ENCODE assay signal across 14 cellular contexts in the genomic region with DNA sequence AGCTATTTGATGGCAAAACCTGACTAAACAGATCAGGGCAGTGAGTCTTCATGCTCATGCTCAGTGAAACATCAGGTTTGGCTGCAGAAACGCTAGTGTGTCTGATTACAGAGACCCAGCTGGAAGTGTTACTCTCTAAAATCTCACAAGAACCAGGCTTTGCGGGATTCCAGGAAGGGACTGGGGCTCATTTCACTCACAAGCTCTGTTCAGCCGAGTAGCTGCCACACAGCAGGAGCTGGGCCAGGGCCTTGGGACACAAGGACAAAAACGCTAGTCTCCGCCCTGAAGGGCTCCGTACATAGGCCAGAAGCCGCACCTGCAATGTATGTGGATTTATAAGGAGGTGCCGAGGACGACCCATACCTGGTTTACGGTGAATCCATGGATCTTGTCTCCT. TPM values are rescaled to one million over a fixed set of nuclear protein-coding genes. Genes with fewer than 3 reads are reported as not detected.
DNase-seq lines count a peak whose midpoint lies in the region; ATAC-seq and TF ChIP-seq lines count a peak whose summit lies in the region.
"Had no signal": no experiment of that assay in that cellular context is flagged by ENCODE, and none has a peak within 500 bp of the region (broad histone marks: within the 10 kb centered on the region; RNA-seq: fewer than 3 reads in every experiment).

No MANE protein-coding gene starts in this region.

- TF ChIP-seq CTCF in MCF 10A (IDR thresholded peaks at IDR 0.05; ENCODE audit: unreplicated experiment), result no peak
- TF ChIP-seq CTCF in breast epithelium (IDR thresholded peaks at IDR 0.05), result no peak
- TF ChIP-seq CTCF in neural crest cell (conservative IDR thresholded peaks at IDR 0.05), result no peak
- no peak for TF ChIP-seq CTCF in sigmoid colon (IDR thresholded peaks at IDR 0.05)
- TF ChIP-seq CTCF in psoas muscle (IDR thresholded peaks at IDR 0.05), result no peak

- H3K4me1 Mint-ChIP-seq in MCF 10A (ENCODE audit: insufficient read depth, unreplicated experiment), result peaks cover 17% of the 10 kb centered on the region
- peaks cover 22% of the 10 kb centered on the region for H3K4me1 Mint-ChIP-seq in neural crest cell

- no peak overlapping the region for H3K4me3 Mint-ChIP-seq in MCF 10A (ENCODE audit: unreplicated experiment)
- H3K4me3 Mint-ChIP-seq in neural crest cell, result peak overlapping the region; percentile 47

- no TSS peak for BruUV-seq in MCF 10A (replicated peaks; lab: Mats Ljungman, UMichigan)

- TF ChIP-seq POLR2A in breast epithelium (IDR thresholded peaks at IDR 0.05) (no peak), sigmoid colon (IDR thresholded peaks at IDR 0.05) (no peak)

- H3K27me3 Mint-ChIP-seq in MCF 10A (ENCODE audit: insufficient read depth, unreplicated experiment), result no peaks in the 10 kb centered on the region
- H3K27me3 Mint-ChIP-seq in neural crest cell (ENCODE audit: low read depth), result no peaks in the 10 kb centered on the region
- H3K27me3 Mint-ChIP-seq: B cell had no signal

- no peak for TF ChIP-seq EP300 in sigmoid colon (IDR thresholded peaks at IDR 0.05)

- peaks cover 0 to 7% of the 10 kb centered on the region in 2 donors for H3K4me1 ChIP-seq in breast epithelium
- peaks cover 0 to 12% (median 10%) of the 10 kb centered on the region in 4 donors for H3K4me1 ChIP-seq in sigmoid colon
- peaks cover 5% of the 10 kb centered on the region for H3K4me1 ChIP-seq in psoas muscle

- no peak for ATAC-seq in psoas muscle
- ATAC-seq in HG03571 (IDR thresholded peaks at IDR 0.05; ENCODE audit: unreplicated experiment), result no peak
- ATAC-seq: Panc1 had no signal

- H3K27ac ChIP-seq in breast epithelium, result no peak overlapping the region
- H3K27ac ChIP-seq in caudate nucleus (ENCODE audit: low read depth, low read length), result peak overlapping the region; percentile 55
- H3K27ac ChIP-seq in sigmoid colon, result no peak overlapping the region
- no peak overlapping the region for H3K27ac ChIP-seq in psoas muscle

- H3K27me3 ChIP-seq in breast epithelium (no peaks in the 10 kb centered on the region), sigmoid colon (no peaks in the 10 kb centered on the region), psoas muscle (ENCODE audit: insufficient read depth in 3 of 3, low read length in 2 of 3) (no peaks in the 10 kb centered on the region)

- H3K9me3 Mint-ChIP-seq in MCF 10A (ENCODE audit: unreplicated experiment) (no peaks in the 10 kb centered on the region), neural crest cell (peaks cover 3% of the 10 kb centered on the region)
- H3K9me3 Mint-ChIP-seq: CD4-positive, CD25-positive, alpha-beta regulatory T cell had no signal

- no peak overlapping the region for H3K4me3 ChIP-seq in breast epithelium
- no peak overlapping the region for H3K4me3 ChIP-seq in sigmoid colon
- H3K4me3 ChIP-seq in psoas muscle, result no peak overlapping the region

- H3K36me3 Mint-ChIP-seq in MCF 10A (ENCODE audit: insufficient read depth, unreplicated experiment) (peaks cover 56% of the 10 kb centered on the region), neural crest cell (ENCODE audit: low read depth) (peaks cover 10% of the 10 kb centered on the region)

- 94 to 95% methylated on average over 10 of the region's 10 CpGs for WGBS in sigmoid colon, 2 donors
- 64 to 73% (median 64%) methylated on average over 10 of the region's 10 CpGs for WGBS in psoas muscle, 3 donors

- H3K27ac Mint-ChIP-seq in MCF 10A (ENCODE audit: low read depth, unreplicated experiment) (peak overlapping the region; percentile 89), neural crest cell (ENCODE audit: unreplicated experiment) (no peak overlapping the region)
- H3K27ac Mint-ChIP-seq: B cell had no signal

- no peak for DNase-seq in MCF 10A (ENCODE audit: unreplicated experiment)
- DNase-seq in breast epithelium (ENCODE audit: low spot score in 2 of 2), result no peak
- DNase-seq in caudate nucleus (lab: John Stamatoyannopoulos, UW), result no peak
- DNase-seq in neural crest cell (ENCODE audit: low read depth, low spot score), result no peak
- no peak for DNase-seq in sigmoid colon
- no peak for DNase-seq in psoas muscle
- DNase-seq in DMS153 (lab: John Stamatoyannopoulos, UW), result no peak
- DNase-seq: Caco-2; CD4-positive, CD25-positive, alpha-beta regulatory T cell; NCI-H1105; NCI-H1694 treated with DMSO at 0.1 percent for 48 hours had no signal

- peaks cover 8% of the 10 kb centered on the region for H3K36me3 ChIP-seq in breast epithelium
- H3K36me3 ChIP-seq in sigmoid colon, result peaks cover 5 to 53% (median 41%) of the 10 kb centered on the region in 4 donors
- H3K36me3 ChIP-seq in psoas muscle (ENCODE audit: insufficient read depth in 1 of 2, low read depth in 1 of 2), result peaks cover 6 to 58% of the 10 kb centered on the region in 2 donors

- POLR2A ChIA-PET in MCF 10A (lab: Yijun Ruan, JAX), result interaction anchor here (0.6 to 1.4 kb wide), 3 partner anchors 34 to 75 kb away, joined by 3 to 4 read pairs (median 3); no protein-coding TSS in a partner anchor

- no peaks in the 10 kb centered on the region for H3K9me3 ChIP-seq in breast epithelium
- H3K9me3 ChIP-seq in sigmoid colon, result no peaks in the 10 kb centered on the region
- no peaks in the 10 kb centered on the region for H3K9me3 ChIP-seq in psoas muscle
- H3K9me3 ChIP-seq: Caco-2 had no signal

- CTCF ChIA-PET in MCF 10A (lab: Yijun Ruan, JAX), result interaction anchor here (0.7 kb wide), 1 partner anchor 1681 kb away, joined by 3 read pairs; no protein-coding TSS in a partner anchor

- intact Hi-C loops in MCF 10A (cut with micrococcal nuclease), result no loop called here
- intact Hi-C loops in breast epithelium (cut with DNase I; ENCODE audit: low total_unique reads), result no loop called here
- intact Hi-C loops in sigmoid colon (cut with DNase I), result no loop called here
- intact Hi-C loops in psoas muscle (cut with DNase I), result no loop called here

RNA-seq across cellular contexts. Expression of a gene that starts 2.8 kb away (rescaled TPM):
- total RNA-seq in MCF 10A (2022) (132 and 136 TPM in 2 replicates), breast epithelium (10 to 100 TPM; 64.9 to 76.0 (median 75.8) TPM), neural crest cell (46.6 and 47.4 TPM in 2 replicates), sigmoid colon (10 to 100 TPM; 48.5 to 70.3 (median 57.3) TPM), psoas muscle (100 to 1,000 TPM in 2 of 4 donors, 10 to 100 TPM in 2; 74.5 to 112 (median 94.2) TPM)
- polyA plus RNA-seq in sigmoid colon (10 to 100 TPM; 16.6 to 40.6 (median 23.4) TPM), psoas muscle (10 to 100 TPM; 51.0 to 79.3 (median 68.3) TPM)
